In the genomic region with DNA sequence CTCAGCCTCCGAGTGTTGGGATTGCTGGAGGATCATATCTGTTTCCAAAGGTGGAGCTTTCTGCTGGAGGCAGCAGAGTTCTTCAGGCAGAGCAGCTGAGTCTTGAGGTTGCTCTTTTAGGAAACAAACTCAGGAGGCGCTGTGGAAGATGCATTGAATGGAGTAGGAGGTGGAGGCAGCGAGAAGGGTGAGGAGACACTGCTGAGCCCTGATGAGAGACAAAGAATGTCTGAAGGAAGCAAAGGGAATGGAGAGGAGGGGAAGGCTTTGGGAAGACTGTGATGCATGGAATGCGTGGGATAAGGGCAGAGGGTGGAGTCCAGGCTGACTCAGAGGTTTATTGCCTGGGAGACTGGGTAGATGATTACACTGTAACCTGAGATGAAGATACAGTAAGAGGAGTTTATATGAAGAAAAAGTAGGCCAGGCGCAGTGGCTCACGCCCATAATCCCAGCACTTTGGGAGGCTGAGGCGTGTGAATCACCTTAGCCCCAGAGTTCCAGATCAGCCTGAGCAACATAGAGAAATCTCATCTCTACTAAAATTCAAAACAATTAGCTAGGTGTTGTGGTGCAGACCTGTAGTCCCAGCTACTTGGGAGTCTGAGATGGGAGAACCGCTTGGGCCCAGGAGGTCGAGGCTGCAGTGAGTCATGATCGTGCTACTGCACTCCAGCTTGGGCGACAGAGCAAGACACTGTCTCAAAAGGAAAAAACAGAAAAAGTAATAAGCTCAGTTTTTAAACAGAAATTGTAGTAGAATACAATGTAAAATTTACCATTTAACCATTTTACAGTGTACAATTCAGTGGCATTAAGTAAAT, we compare ENCODE assay signal across 8 cellular contexts. TPM values are rescaled to one million over a fixed set of nuclear protein-coding genes. Genes with fewer than 3 reads are reported as not detected.
A peak's percentile ranks its signal among the peaks of the same experiment; 100 is the strongest.
DNase-seq lines count a peak whose midpoint lies in the region; ATAC-seq, FAIRE-seq and TF ChIP-seq lines count a peak whose summit lies in the region.

No MANE protein-coding gene starts in this region.

- peak overlapping the region; percentile 12; the same call in 1 of the 2 replicates for H3K4me3 ChIP-seq in MG63
- no peak overlapping the region for H3K4me3 ChIP-seq in vagina

- H3K27ac ChIP-seq in vagina, result peak overlapping the region; percentile 55

- peaks cover 19% of the 10 kb centered on the region for H3K4me1 ChIP-seq in vagina

- H3K27me3 ChIP-seq in MG63 (no peaks in the 10 kb centered on the region), vagina (no peaks in the 10 kb centered on the region)

- ATAC-seq in left colon, result peak; percentile 94

- in situ Hi-C loops in Caki2 (cut with HindIII; ENCODE audit: low pct_unique_long_range_greater_than_20kb, low sequenced_read_pairs), result no loop called here

- FAIRE-seq in GM12892 (lab: Jason Lieb, UNC), result no peak

- no peak for TF ChIP-seq POLR2A in vagina (IDR thresholded peaks at IDR 0.05)
- no peak for TF ChIP-seq POLR2A in GM12892 (IDR thresholded peaks at IDR 0.05; ENCODE audit: low read depth, low read length)

- DNase-seq in Caki2 (ENCODE audit: low read depth), result peak; percentile 100
- DNase-seq in MG63, result peak; percentile 95
- DNase-seq in amniotic epithelial cell (ENCODE audit: low read depth), result peak; percentile 100
- DNase-seq in left colon, result peak; percentile 63 to 82
- DNase-seq in vagina (ENCODE audit: extremely low spot score in 2 of 2), result peak in 1 of 2 donors; percentile 94
- no peak for DNase-seq in NCI-H1048 (lab: John Stamatoyannopoulos, UW)
- DNase-seq in GM12892 (ENCODE audit: insufficient read length), result no peak
- DNase-seq in activated CD4-positive, alpha-beta T cell treated with anti-CD3 and anti-CD28 coated beads, Interleukin-2, amount 50 U/mL, for 1 hour, result no peak

- H3K36me3 ChIP-seq in MG63, result no peaks in the 10 kb centered on the region
- no peaks in the 10 kb centered on the region for H3K36me3 ChIP-seq in vagina

- intact Hi-C loops in left colon (cut with DNase I, micrococcal nuclease), result no loop called here
- intact Hi-C loops in vagina (cut with DNase I), result no loop called here

- TF ChIP-seq CTCF in vagina (IDR thresholded peaks at IDR 0.05), result no peak

- H3K9me3 ChIP-seq in MG63 (peaks cover 4% of the 10 kb centered on the region; the same call in 1 of the 2 replicates), vagina (no peaks in the 10 kb centered on the region)

RNA-seq across cellular contexts. Expression of gene TMEM219, which starts 17.8 kb away (rescaled TPM):
- 129 and 252 TPM in 2 replicates for total RNA-seq in Caki2 (2014; rRNA removed; shearing (Covaris generic); ENCODE audit: low replicate concordance)
- 96.9 and 121 TPM in 2 replicates for total RNA-seq in MG63 (2014; rRNA removed; shearing (Covaris generic); ENCODE audit: low replicate concordance)
- 100 to 1,000 TPM; 187 to 192 TPM for total RNA-seq in left colon
- total RNA-seq in vagina, result 85.7 TPM
- 87.7 TPM for polyA plus RNA-seq in GM12892 (2012; ENCODE audit: missing spikeins)

RNA-seq across cellular contexts. Expression of gene KCTD13, which starts 18.0 kb away (rescaled TPM):
- total RNA-seq in Caki2 (2014; rRNA removed; shearing (Covaris generic); ENCODE audit: low replicate concordance), result 9.8 and 29.1 TPM in 2 replicates
- total RNA-seq in MG63 (2014; rRNA removed; shearing (Covaris generic); ENCODE audit: low replicate concordance), result 5.1 and 7.6 TPM in 2 replicates
- 10 to 100 TPM; 22.2 to 35.2 TPM for total RNA-seq in left colon
- 20.4 TPM for total RNA-seq in vagina
- polyA plus RNA-seq in GM12892 (2012; ENCODE audit: missing spikeins), result 14.6 TPM

RNA-seq across cellular contexts. Expression of gene TAOK2, which starts 29.6 kb away (rescaled TPM):
- total RNA-seq in Caki2 (2014; rRNA removed; shearing (Covaris generic); ENCODE audit: low replicate concordance), result 57.0 and 75.8 TPM in 2 replicates
- total RNA-seq in MG63 (2014; rRNA removed; shearing (Covaris generic); ENCODE audit: low replicate concordance), result 41.3 and 59.4 TPM in 2 replicates
- total RNA-seq in left colon (10 to 100 TPM; 44.5 TPM), vagina (33.1 TPM)
- 7.5 TPM for polyA plus RNA-seq in GM12892 (2012; ENCODE audit: missing spikeins)

RNA-seq across cellular contexts. Expression of gene ASPHD1, which starts 43.8 kb away (rescaled TPM):
- total RNA-seq in Caki2 (2014; rRNA removed; shearing (Covaris generic); ENCODE audit: low replicate concordance), result 53.6 and 71.5 TPM in 2 replicates
- 48.3 and 73.0 TPM in 2 replicates for total RNA-seq in MG63 (2014; rRNA removed; shearing (Covaris generic); ENCODE audit: low replicate concordance)
- total RNA-seq in left colon, result 1 to 10 TPM; 1.7 to 2.0 TPM
- total RNA-seq in vagina, result not detected
- 0.40 TPM for polyA plus RNA-seq in GM12892 (2012; ENCODE audit: missing spikeins)

RNA-seq across cellular contexts. Expression of gene SEZ6L2, which starts 44.7 kb away (rescaled TPM):
- 50.1 and 68.9 TPM in 2 replicates for total RNA-seq in Caki2 (2014; rRNA removed; shearing (Covaris generic); ENCODE audit: low replicate concordance)
- total RNA-seq in MG63 (2014; rRNA removed; shearing (Covaris generic); ENCODE audit: low replicate concordance), result 18.0 and 28.5 TPM in 2 replicates
- total RNA-seq in left colon (10 to 100 TPM; 11.1 to 13.0 TPM), vagina (15.7 TPM)
- polyA plus RNA-seq in GM12892 (2012; ENCODE audit: missing spikeins), result not detected

Comparison
In these comparisons a context has a peak if more than half of its experiments do, and no peak if none do; other contexts are left out.
1. DNase-seq: peak in Caki2 (single experiment), MG63 (single experiment), amniotic epithelial cell (single experiment) and left colon (2 of 2); none in NCI-H1048 (single experiment), GM12892 (single experiment) and activated CD4-positive, alpha-beta T cell treated with anti-CD3 and anti-CD28 coated beads, Interleukin-2, amount 50 U/mL, for 1 hour (single experiment).